ENCODE assay signal across 8 cellular contexts in the genomic region with DNA sequence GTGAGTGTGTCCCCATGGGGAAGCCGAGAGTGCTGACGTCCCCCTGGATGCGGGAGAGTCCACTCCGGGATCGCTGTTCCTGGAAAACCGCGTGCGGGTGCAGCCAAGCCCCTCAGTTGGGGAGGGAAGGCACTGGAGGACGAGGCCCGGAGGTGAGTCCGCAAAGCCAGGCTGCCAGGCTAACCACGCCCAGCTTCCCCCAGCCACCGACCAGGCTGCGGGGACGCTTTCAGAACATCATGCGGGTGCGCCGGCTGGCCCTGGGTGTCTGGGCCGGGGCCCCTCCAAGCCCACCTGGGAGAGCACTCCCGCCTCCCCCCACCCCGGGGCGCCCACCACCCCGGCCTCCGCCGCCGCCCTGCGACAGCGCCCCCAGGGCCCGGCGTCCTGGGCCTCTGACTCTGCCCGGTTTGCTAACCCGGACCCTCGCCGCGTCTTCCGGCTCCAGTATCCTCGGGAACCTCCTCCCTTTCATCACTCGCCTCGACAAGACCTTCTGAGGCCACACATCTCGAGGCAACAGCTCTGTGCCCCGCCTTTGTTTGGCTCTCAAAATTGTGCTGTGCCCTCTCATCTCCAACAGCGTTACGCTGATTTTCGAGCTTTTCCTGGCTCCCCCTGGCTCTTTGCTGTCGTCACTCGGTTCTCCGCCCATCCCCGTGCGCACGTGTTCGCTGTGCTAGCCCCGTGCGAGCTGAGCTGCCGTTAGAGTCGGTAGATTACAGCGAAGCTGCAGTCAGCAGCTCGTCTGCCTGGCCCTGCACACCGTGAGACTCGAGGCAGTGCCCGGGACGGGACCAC. TPM values are rescaled to one million over a fixed set of nuclear protein-coding genes. Genes with fewer than 3 reads are reported as not detected.
DNase-seq lines count a peak whose midpoint lies in the region; ATAC-seq, FAIRE-seq and TF ChIP-seq lines count a peak whose summit lies in the region.

No MANE protein-coding gene starts in this region.

- H3K9me3 Mint-ChIP-seq in naive B cell (peaks cover 0 to 3% (median 0%) of the 10 kb centered on the region in 7 donors), endothelial cell (ENCODE audit: unreplicated experiment) (no peaks in the 10 kb centered on the region)
- H3K9me3 Mint-ChIP-seq in stimulated activated memory B cell treated with anti-CD40 and anti-IgM and Interleukin-4, amounts not matched to agents 10 μg/mL and 1 μg/mL and 100 μg/mL, for 72 hours, result no peaks in the 10 kb centered on the region

- H3K27ac ChIP-seq in H1 (ENCODE audit: low read depth, low read length), result no peak overlapping the region

- H3K23ac ChIP-seq in H1 (ENCODE audit: insufficient read length), result no peak overlapping the region

- POLR2A ChIA-PET in H1 (lab: Charles Lee; ENCODE audit: partially characterized antibody), result interaction anchor here (1.2 kb wide), 1 partner anchor 259 kb away, joined by 3 read pairs; a partner anchor contains a TSS

- no peak overlapping the region for H3K56ac ChIP-seq in H1 (replicated peaks; ENCODE audit: insufficient read length, low read depth, low read length)

- TF ChIP-seq RAD21 in H1 (IDR thresholded peaks at IDR 0.05 in 1 of 2, conservative IDR thresholded peaks at IDR 0.05 in 1 of 2; ENCODE audit: low read depth in 2 of 2, low read length in 2 of 2), result no peak

- no peak for TF ChIP-seq CTCF in H1 (IDR thresholded peaks at IDR 0.05; ENCODE audit: control extremely low read depth in 1 of 3, insufficient read depth in 1 of 3, low read depth in 1 of 3, low read length in 3 of 3)
- TF ChIP-seq CTCF in endothelial cell (IDR thresholded peaks at IDR 0.05; ENCODE audit: unreplicated experiment), result no peak

- DNase-seq in activated CD8-positive, alpha-beta memory T cell treated with anti-CD3 and anti-CD28 coated beads for 24 hours, result peak; percentile 86
- peak in 1 of 2 experiments; percentile 59 for DNase-seq in H1 (ENCODE audit: low read depth in 1 of 2, low spot score in 2 of 2)
- peak; percentile 36 for DNase-seq in naive B cell
- DNase-seq in endothelial cell (ENCODE audit: low spot score), result no peak

- peak overlapping the region; percentile 80 to 95 (median 90) for H3K4me3 Mint-ChIP-seq in naive B cell
- H3K4me3 Mint-ChIP-seq in stimulated activated memory B cell treated with anti-CD40 and anti-IgM and Interleukin-4, amounts not matched to agents 10 μg/mL and 1 μg/mL and 100 μg/mL, for 72 hours, result peak overlapping the region; percentile 81
- H3K4me3 Mint-ChIP-seq in endothelial cell (ENCODE audit: unreplicated experiment), result no peak overlapping the region

- H3K14ac ChIP-seq in H1 (ENCODE audit: insufficient read length), result no peak overlapping the region

- H3K4me2 ChIP-seq in H1 (ENCODE audit: insufficient read depth in 1 of 2, low read depth in 2 of 2, low read length in 2 of 2), result peak overlapping the region; percentile 58 to 78; a peak in 3 of 4 replicates

- H2BK20ac ChIP-seq in H1 (ENCODE audit: low read length), result no peak overlapping the region

- H2AFZ ChIP-seq in H1 (ENCODE audit: low read length), result peak overlapping the region; percentile 94

- H3K79me2 ChIP-seq in H1 (ENCODE audit: control insufficient read depth in 1 of 2, insufficient read depth in 2 of 2, low read length in 2 of 2), result no peaks in the 10 kb centered on the region

- no peak for FAIRE-seq in H1 (lab: Jason Lieb, UNC)

- 0 out of 2 replicates have a peak overlapping the region, but pooled peaks have one; percentile 21 for H2BK5ac ChIP-seq in H1 (ENCODE audit: low read depth, low read length)

- peaks cover 6 to 13% (median 8%) of the 10 kb centered on the region in 3 donors for H3K4me1 Mint-ChIP-seq in naive B cell
- H3K4me1 Mint-ChIP-seq in stimulated activated memory B cell treated with anti-CD40 and anti-IgM and Interleukin-4, amounts not matched to agents 10 μg/mL and 1 μg/mL and 100 μg/mL, for 72 hours, result peaks cover 8% of the 10 kb centered on the region
- H3K4me1 Mint-ChIP-seq in endothelial cell (ENCODE audit: unreplicated experiment), result no peaks in the 10 kb centered on the region

- H2BK120ac ChIP-seq in H1 (replicated peaks; ENCODE audit: low read depth, low read length), result no peak overlapping the region

- peak overlapping the region; percentile 95 for H4K8ac ChIP-seq in H1 (ENCODE audit: extremely low read depth, insufficient read depth, low read length)

- no peaks in the 10 kb centered on the region for H4K20me1 ChIP-seq in H1 (replicated peaks in 1 of 2; ENCODE audit: control insufficient read depth in 1 of 2, insufficient read depth in 2 of 2, low read length in 2 of 2)

- H3K9ac ChIP-seq in H1 (replicated peaks in 1 of 4; ENCODE audit: extremely low read depth in 1 of 4, low read depth in 3 of 4, low read length in 3 of 4), result peak overlapping the region in 1 of 4 experiments; percentile 20; a peak in 2 of 7 replicates

- peak overlapping the region in 5 of 6 donors; percentile 31 to 87 (median 56) for H3K27ac Mint-ChIP-seq in naive B cell
- peak overlapping the region; percentile 44 for H3K27ac Mint-ChIP-seq in stimulated activated memory B cell treated with anti-CD40 and anti-IgM and Interleukin-4, amounts not matched to agents 10 μg/mL and 1 μg/mL and 100 μg/mL, for 72 hours
- no peak overlapping the region for H3K27ac Mint-ChIP-seq in endothelial cell (ENCODE audit: unreplicated experiment)

- no peak for TF ChIP-seq EP300 in H1 (IDR thresholded peaks at IDR 0.05; ENCODE audit: borderline replicate concordance in 1 of 2, low read depth in 2 of 2, low read length in 2 of 2)

- no peak overlapping the region for H3K4ac ChIP-seq in H1 (replicated peaks; ENCODE audit: insufficient read length, low read depth, low read length)

- ATAC-seq in GM19351 (IDR thresholded peaks at IDR 0.05; ENCODE audit: unreplicated experiment) (peak; percentile 51), naive B cell (ENCODE audit: low read depth in 2 of 2) (peak; percentile 76 to 91), HG03565 (IDR thresholded peaks at IDR 0.05; ENCODE audit: unreplicated experiment) (no peak), GM18519 (IDR thresholded peaks at IDR 0.05; ENCODE audit: low FRiP score, unreplicated experiment) (no peak)
- ATAC-seq in stimulated activated memory B cell treated with anti-CD40 and anti-IgM and Interleukin-4, amounts not matched to agents 10 μg/mL and 1 μg/mL and 100 μg/mL, for 72 hours, result peak; percentile 37

- no peak overlapping the region for H4K91ac ChIP-seq in H1 (replicated peaks; ENCODE audit: insufficient read length, low read length)

- H3K27me3 Mint-ChIP-seq in naive B cell, result peaks cover 18 to 58% (median 47%) of the 10 kb centered on the region in 3 donors
- peaks cover 62% of the 10 kb centered on the region for H3K27me3 Mint-ChIP-seq in stimulated activated memory B cell treated with anti-CD40 and anti-IgM and Interleukin-4, amounts not matched to agents 10 μg/mL and 1 μg/mL and 100 μg/mL, for 72 hours
- no peaks in the 10 kb centered on the region for H3K27me3 Mint-ChIP-seq in endothelial cell (ENCODE audit: unreplicated experiment)

- H3K27me3 ChIP-seq in H1 (replicated peaks in 1 of 4; ENCODE audit: control insufficient read depth in 3 of 4, extremely low read depth in 1 of 4, insufficient read depth in 3 of 4, low read length in 3 of 4), result peaks cover 8 to 36% (median 32%) of the 10 kb centered on the region in 4 experiments

- H4K5ac ChIP-seq in H1 (ENCODE audit: insufficient read length, low read depth, low read length), result no peak overlapping the region

- no peak for TF ChIP-seq POLR2A in H1 (IDR thresholded peaks at IDR 0.05; ENCODE audit: control extremely low read depth in 1 of 2, low read depth in 2 of 2, low read length in 2 of 2)

- no peak overlapping the region for H2BK15ac ChIP-seq in H1 (ENCODE audit: low read length)

- H3K36me3 Mint-ChIP-seq in naive B cell (peaks cover 0 to 8% of the 10 kb centered on the region in 2 donors), endothelial cell (ENCODE audit: low read depth, unreplicated experiment) (no peaks in the 10 kb centered on the region)
- H3K36me3 Mint-ChIP-seq in stimulated activated memory B cell treated with anti-CD40 and anti-IgM and Interleukin-4, amounts not matched to agents 10 μg/mL and 1 μg/mL and 100 μg/mL, for 72 hours, result no peaks in the 10 kb centered on the region

- H2AK5ac ChIP-seq in H1 (ENCODE audit: low read depth, low read length), result no peak overlapping the region

- peak overlapping the region; percentile 22 to 51 (median 29); a peak in 6 of 8 replicates for H3K4me3 ChIP-seq in H1 (ENCODE audit: extremely low read depth in 1 of 4, insufficient read depth in 2 of 4, low read depth in 3 of 4, low read length in 4 of 4)

- H3K23me2 ChIP-seq in H1 (ENCODE audit: low read depth, low read length), result no peaks in the 10 kb centered on the region

- no peak overlapping the region; the same call in 1 of the 2 replicates for H3K18ac ChIP-seq in H1 (ENCODE audit: extremely low read depth, low read length)

- 0 out of 2 replicates have a peak overlapping the region, but pooled peaks have one; percentile 63 for H2BK12ac ChIP-seq in H1 (ENCODE audit: low read depth, low read length)

- CTCF ChIA-PET in H1 (lab: Charles Lee; ENCODE audit: partially characterized antibody), result interaction anchor here (0.9 to 1.4 kb wide), 7 partner anchors 8 to 111 kb away, joined by 3 to 6 read pairs (median 3); no protein-coding TSS in a partner anchor

- H3K36me3 ChIP-seq in H1 (ENCODE audit: control insufficient read depth in 2 of 4, insufficient read depth in 4 of 4, low read length in 3 of 4), result no peaks in the 10 kb centered on the region

- H3K79me1 ChIP-seq in H1 (ENCODE audit: low read depth, low read length), result no peaks in the 10 kb centered on the region

- no peaks in the 10 kb centered on the region; a peak in 1 of 4 replicates for H3K9me3 ChIP-seq in H1 (ENCODE audit: insufficient read depth in 2 of 2, low read depth in 1 of 2, low read length in 1 of 2)

- H3K4me1 ChIP-seq in H1 (replicated peaks in 1 of 4; ENCODE audit: control insufficient read depth in 3 of 4, insufficient read depth in 4 of 4, low read length in 3 of 4), result peaks cover 0 to 2% (median 0%) of the 10 kb centered on the region in 4 experiments; a peak in 3 of 7 replicates

- 34% methylated on average over 54 of the region's 61 CpGs; no CpG with 5 or more reads in 1 of the 2 experiments for WGBS in H1 (ENCODE audit: extremely low coverage in 1 of 2, insufficient coverage in 1 of 2, insufficient read length in 1 of 2, insufficient replicate concordance in 2 of 2, low coverage in 1 of 2, low lambda C conversion rate in 2 of 2, missing lambda C conversion rate in 1 of 2), 2 experiments

RNA-seq across cellular contexts. Expression of a gene that starts 47.1 kb away (rescaled TPM):
- total RNA-seq in H1 (2021; fragmentation: NEBNext Ultra II Directional; extraction: Animal tissue kit (Norgen Biotek cat#: 25700)), result 43.9 and 47.8 TPM in 2 replicates
- 57.3 and 70.6 TPM in 2 replicates for polyA plus RNA-seq in H1 (2011; rRNA removed)
- 61.6 TPM for polyA plus RNA-seq in H1 (2011; cell fraction: cytosol; rRNA removed)
- polyA plus RNA-seq in H1 (2011; cell fraction: nucleus; rRNA removed), result 144 TPM
- 30.1 to 46.8 TPM (median 43.0 TPM) in 4 replicates for polyA plus RNA-seq in H1 (2012, experiment 1 of 2)
- polyA plus RNA-seq in H1 (2012, experiment 2 of 2), result 40.5 TPM
- 35.9 TPM for polyA plus RNA-seq in H1 (2013, experiment 1 of 2)
- polyA plus RNA-seq in H1 (2013, experiment 2 of 2), result 33.7 TPM
- 34.9 and 35.3 TPM in 2 replicates for polyA minus RNA-seq in H1 (2011; rRNA and poly(A)+ RNA removed)
- polyA minus RNA-seq in H1 (2011; cell fraction: cytosol; rRNA and poly(A)+ RNA removed), result 24.4 TPM
- polyA minus RNA-seq in H1 (2011; cell fraction: nucleus; rRNA and poly(A)+ RNA removed), result 32.4 TPM
- 10 to 100 TPM; 21.1 to 32.5 (median 24.4) TPM for polyA plus RNA-seq in naive B cell (ENCODE audit: low read depth in 6 of 6)
- 43.0 TPM for total RNA-seq in endothelial cell (ENCODE audit: unreplicated experiment)

Comparison
In these comparisons a context has a peak if more than half of its experiments do, and no peak if none do; other contexts are left out.
1. ATAC-seq: peak in GM19351 (single experiment), naive B cell (2 of 2) and stimulated activated memory B cell treated with anti-CD40 and anti-IgM and Interleukin-4, amounts not matched to agents 10 μg/mL and 1 μg/mL and 100 μg/mL, for 72 hours (single experiment); none in HG03565 (single experiment) and GM18519 (single experiment).